ENCODE assay signal across 8 cellular contexts in genomic region chr5:127492854-127493738, GRCh38. TPM values are rescaled to one million over a fixed set of nuclear protein-coding genes. Genes with fewer than 3 reads are reported as not detected.
A peak's percentile ranks its signal among the peaks of the same experiment; 100 is the strongest.
DNase-seq lines count a peak whose midpoint lies in the region; ATAC-seq, FAIRE-seq and TF ChIP-seq lines count a peak whose summit lies in the region.

No MANE protein-coding gene starts in this region.

- H3K27ac Mint-ChIP-seq in GM23338: no peak overlapping the region

- H2BK120ac ChIP-seq in neuronal stem cell (ENCODE audit: low read depth, low read length): no peak overlapping the region

- CTCF ChIA-PET in endothelial cell of umbilical vein (lab: Charles Lee): interaction anchor here (0.6 to 5.2 kb wide), 85 partner anchors 8 to 1155 kb away, joined by 3 to 51 read pairs (median 4); partner anchors contain the start of genes MEGF10, PHAX and PRRC1

- peaks cover 12% of the 10 kb centered on the region; the same call in 2 of the 3 replicates for H3K9me3 Mint-ChIP-seq in GM23338

- H2AK5ac ChIP-seq in neuronal stem cell (ENCODE audit: low read depth, low read length): no peak overlapping the region

- H3K4me2 ChIP-seq in GM23338 (no peak overlapping the region), Karpas-422 (ENCODE audit: low read depth, low read length, poor library complexity, severe bottlenecking) (no peak overlapping the region), endothelial cell of umbilical vein (ENCODE audit: insufficient read depth, low read length) (no peak overlapping the region), neuronal stem cell (ENCODE audit: insufficient read depth, low read length, poor library complexity, severe bottlenecking) (no peak overlapping the region)

- no peak overlapping the region for H4K91ac ChIP-seq in neuronal stem cell (ENCODE audit: low read depth, low read length, poor library complexity)

- H3K4me3 Mint-ChIP-seq in GM23338: no peak overlapping the region

- H3K9me2 ChIP-seq in GM23338 (ENCODE audit: insufficient read depth) (no peaks in the 10 kb centered on the region), Karpas-422 (replicated peaks; ENCODE audit: insufficient read depth, low read length) (no peaks in the 10 kb centered on the region)

- H3K18ac ChIP-seq in neuronal stem cell (ENCODE audit: low read length): no peak overlapping the region

- no peak overlapping the region for H2AFZ ChIP-seq in GM23338
- H2AFZ ChIP-seq in Karpas-422 (ENCODE audit: low read length): no peak overlapping the region
- H2AFZ ChIP-seq in endothelial cell of umbilical vein (ENCODE audit: low read depth, low read length): no peak overlapping the region
- no peak overlapping the region for H2AFZ ChIP-seq in neuronal stem cell (ENCODE audit: low read length)

- H3K79me2 ChIP-seq in GM23338 (replicated peaks; ENCODE audit: insufficient read depth) (no peaks in the 10 kb centered on the region), Karpas-422 (ENCODE audit: low read length) (no peaks in the 10 kb centered on the region), endothelial cell of umbilical vein (ENCODE audit: control insufficient read depth, insufficient read depth, low read length) (no peaks in the 10 kb centered on the region)

- H3K4me3 ChIP-seq in left ventricle myocardium inferior (no peak overlapping the region), GM23338 (no peak overlapping the region), Karpas-422 (ENCODE audit: low read length) (no peak overlapping the region), endothelial cell of umbilical vein (replicated peaks in 1 of 3; ENCODE audit: insufficient read depth in 1 of 3, low read depth in 1 of 3, low read length in 3 of 3) (no peak overlapping the region), neuronal stem cell (ENCODE audit: low read length in 2 of 2) (no peak overlapping the region)
- H3K4me3 ChIP-seq in effector memory CD4-positive, alpha-beta T cell (ENCODE audit: insufficient read depth, low read depth, low read length, poor library complexity, severe bottlenecking): no peak overlapping the region

- H3K9me3 ChIP-seq in left ventricle myocardium inferior (replicated peaks) (no peaks in the 10 kb centered on the region), Karpas-422 (ENCODE audit: low read length) (no peaks in the 10 kb centered on the region), endothelial cell of umbilical vein (replicated peaks; ENCODE audit: control insufficient read depth, insufficient read depth, low read length) (no peaks in the 10 kb centered on the region), neuronal stem cell (replicated peaks in 1 of 2; ENCODE audit: control insufficient read depth in 2 of 2, insufficient read depth in 1 of 2, low read depth in 1 of 2, low read length in 2 of 2) (peaks cover 2 to 9% of the 10 kb centered on the region in 2 donors)
- H3K9me3 ChIP-seq in effector memory CD4-positive, alpha-beta T cell (ENCODE audit: control insufficient read depth, low read length): no peaks in the 10 kb centered on the region

- peaks cover 10% of the 10 kb centered on the region; the same call in 2 of the 3 replicates for H3K36me3 Mint-ChIP-seq in GM23338 (ENCODE audit: low read depth)

- H3K9me1 ChIP-seq in endothelial cell of umbilical vein (replicated peaks; ENCODE audit: control insufficient read depth, extremely low read depth, insufficient read depth, low read length): no peaks in the 10 kb centered on the region

- H3F3A ChIP-seq in GM23338 (replicated peaks; ENCODE audit: low read depth): no peaks in the 10 kb centered on the region

- no TSS peak for BruUV-seq in endothelial cell of umbilical vein (replicated peaks; lab: Mats Ljungman, UMichigan)

- H4K20me1 ChIP-seq in GM23338 (replicated peaks; ENCODE audit: insufficient read depth): no peaks in the 10 kb centered on the region
- no peaks in the 10 kb centered on the region for H4K20me1 ChIP-seq in Karpas-422 (ENCODE audit: insufficient read depth, low read depth, low read length)
- H4K20me1 ChIP-seq in endothelial cell of umbilical vein (replicated peaks; ENCODE audit: control insufficient read depth, extremely low read depth, insufficient read depth, low read length): no peaks in the 10 kb centered on the region

- H3K27ac ChIP-seq in left ventricle myocardium inferior (replicated peaks) (no peak overlapping the region), GM23338 (ENCODE audit: low read depth) (no peak overlapping the region), Karpas-422 (ENCODE audit: low read length) (no peak overlapping the region), endothelial cell of umbilical vein (ENCODE audit: insufficient read depth, low read depth, low read length) (no peak overlapping the region), neuronal stem cell (replicated peaks; ENCODE audit: low read length) (no peak overlapping the region)
- H3K27ac ChIP-seq in effector memory CD4-positive, alpha-beta T cell (ENCODE audit: insufficient read depth, low read length, poor library complexity, severe bottlenecking): no peak overlapping the region

- intact Hi-C loops in left ventricle myocardium inferior (cut with micrococcal nuclease): loop anchor here (5.0 kb wide), 1 partner anchor 206 kb away; no protein-coding TSS in a partner anchor
- intact Hi-C loops in left cardiac atrium (cut with DNase I): loop anchor here (5.0 kb wide), 2 partner anchors 201 to 656 kb away; partner anchors contain the start of gene MEGF10 (in 2 of the 2)
- intact Hi-C loops in endothelial cell of umbilical vein (cut with micrococcal nuclease): loop anchor here (1.0 to 10.0 kb wide), 6 partner anchors 179 to 836 kb away; partner anchors contain the start of gene MEGF10

- POLR2A ChIA-PET in endothelial cell of umbilical vein (lab: Charles Lee): no interaction called here

- H3K4me1 Mint-ChIP-seq in GM23338: no peaks in the 10 kb centered on the region

- no peak for TF ChIP-seq POLR2A in endothelial cell of umbilical vein (IDR thresholded peaks at IDR 0.05; ENCODE audit: low read depth, low read length)

- peak; percentile 71 for TF ChIP-seq CTCF in left ventricle myocardium inferior (IDR thresholded peaks at IDR 0.05; ENCODE audit: borderline replicate concordance)
- TF ChIP-seq CTCF in GM23338 (conservative IDR thresholded peaks at IDR 0.05; ENCODE audit: low read depth in 2 of 2): peak; percentile 63 to 100
- TF ChIP-seq CTCF in endothelial cell of umbilical vein (IDR thresholded peaks at IDR 0.05; ENCODE audit: extremely low read depth in 1 of 2, insufficient read depth in 1 of 2, low read depth in 1 of 2, low read length in 2 of 2): peak; percentile 47 to 54

- ATAC-seq in left cardiac atrium (no peak), GM23338 (no peak)

- WGBS in neuronal stem cell (ENCODE audit: extremely low coverage in 2 of 2, insufficient read length in 2 of 2, insufficient replicate concordance in 1 of 2), 2 donors: no CpG with 5 or more reads among the region's 3 CpGs

- H3K9ac ChIP-seq in Karpas-422 (ENCODE audit: low read length) (no peak overlapping the region), endothelial cell of umbilical vein (replicated peaks; ENCODE audit: extremely low read depth, insufficient read depth, low read length) (no peak overlapping the region), neuronal stem cell (ENCODE audit: low read depth, low read length, poor library complexity) (no peak overlapping the region)

- H3K36me3 ChIP-seq in left ventricle myocardium inferior (no peaks in the 10 kb centered on the region), GM23338 (ENCODE audit: insufficient read depth) (no peaks in the 10 kb centered on the region), Karpas-422 (ENCODE audit: insufficient read depth, low read length) (no peaks in the 10 kb centered on the region), endothelial cell of umbilical vein (ENCODE audit: control insufficient read depth in 2 of 2, extremely low read depth in 1 of 2, insufficient read depth in 2 of 2, low read length in 2 of 2) (no peaks in the 10 kb centered on the region), neuronal stem cell (replicated peaks in 1 of 2; ENCODE audit: control insufficient read depth in 2 of 2, insufficient read depth in 2 of 2, low read length in 2 of 2) (no peaks in the 10 kb centered on the region)
- H3K36me3 ChIP-seq in effector memory CD4-positive, alpha-beta T cell (ENCODE audit: control insufficient read depth, insufficient read depth, low read length): no peaks in the 10 kb centered on the region

- H4K8ac ChIP-seq in neuronal stem cell (ENCODE audit: low read depth, low read length): no peak overlapping the region

- dilution Hi-C loops in endothelial cell of umbilical vein (cut with MboI; ENCODE audit: extremely low pct_ligation_motif_present, low sequenced_read_pairs): no loop called here

- peak; percentile 8 for FAIRE-seq in endothelial cell of umbilical vein (lab: Jason Lieb, UNC)

- H2BK12ac ChIP-seq in neuronal stem cell (ENCODE audit: low read length): no peak overlapping the region

- H3K27me3 Mint-ChIP-seq in GM23338 (ENCODE audit: insufficient read depth, low read depth, poor library complexity): no peaks in the 10 kb centered on the region

- DNase-seq in left ventricle myocardium inferior (no peak), left cardiac atrium (no peak), GM23338 (ENCODE audit: low spot score) (peak; percentile 56), Karpas-422 (peak; percentile 74), RPMI8226 (peak; percentile 37), endothelial cell of umbilical vein (ENCODE audit: low read depth, low spot score) (peak; percentile 78), neuronal stem cell (ENCODE audit: low spot score) (peak; percentile 44)
- DNase-seq in effector memory CD4-positive, alpha-beta T cell: no peak

- H3K23ac ChIP-seq in neuronal stem cell (ENCODE audit: low read depth, low read length, poor library complexity): no peak overlapping the region

- no peaks in the 10 kb centered on the region for H3K79me1 ChIP-seq in neuronal stem cell (ENCODE audit: low read depth, low read length)

- H3K4ac ChIP-seq in neuronal stem cell (ENCODE audit: low read length): no peak overlapping the region

- no peak overlapping the region for H2BK15ac ChIP-seq in neuronal stem cell (ENCODE audit: low read length)

- no peak overlapping the region for H3K14ac ChIP-seq in neuronal stem cell (ENCODE audit: low read length)

- no peaks in the 10 kb centered on the region for H3K4me1 ChIP-seq in left ventricle myocardium inferior
- H3K4me1 ChIP-seq in GM23338 (ENCODE audit: insufficient read depth): no peaks in the 10 kb centered on the region
- H3K4me1 ChIP-seq in Karpas-422 (ENCODE audit: low read length): no peaks in the 10 kb centered on the region
- H3K4me1 ChIP-seq in endothelial cell of umbilical vein (ENCODE audit: control insufficient read depth, extremely low read depth, insufficient read depth, low read length): no peaks in the 10 kb centered on the region
- H3K4me1 ChIP-seq in neuronal stem cell (ENCODE audit: control insufficient read depth in 2 of 2, insufficient read depth in 1 of 2, low read depth in 1 of 2, low read length in 2 of 2): peaks cover 0 to 2% of the 10 kb centered on the region in 2 donors
- H3K4me1 ChIP-seq in effector memory CD4-positive, alpha-beta T cell (ENCODE audit: control insufficient read depth, insufficient read depth, low read length, poor library complexity, severe bottlenecking): no peaks in the 10 kb centered on the region

- no peak overlapping the region for H2BK5ac ChIP-seq in neuronal stem cell (ENCODE audit: low read length)

- H3K27me3 ChIP-seq in left ventricle myocardium inferior (ENCODE audit: low read depth): peaks cover 47% of the 10 kb centered on the region
- H3K27me3 ChIP-seq in GM23338 (ENCODE audit: insufficient read depth): no peaks in the 10 kb centered on the region
- H3K27me3 ChIP-seq in Karpas-422 (ENCODE audit: low read length): no peaks in the 10 kb centered on the region
- H3K27me3 ChIP-seq in endothelial cell of umbilical vein (ENCODE audit: control insufficient read depth in 2 of 2, insufficient read depth in 2 of 2, low read length in 2 of 2): peaks cover 6 to 31% of the 10 kb centered on the region in 2 experiments
- H3K27me3 ChIP-seq in neuronal stem cell (ENCODE audit: control insufficient read depth in 3 of 3, insufficient read depth in 3 of 3, low read depth in 1 of 3, low read length in 3 of 3): no peaks in the 10 kb centered on the region
- no peaks in the 10 kb centered on the region for H3K27me3 ChIP-seq in effector memory CD4-positive, alpha-beta T cell (replicated peaks; ENCODE audit: control insufficient read depth, insufficient read depth, low read length, poor library complexity, severe bottlenecking)

RNA-seq across cellular contexts. Expression of gene PRRC1, which starts 24.3 kb away (rescaled TPM):
- total RNA-seq in left ventricle myocardium inferior (19.6 TPM), left cardiac atrium (10 to 100 TPM; 28.3 to 41.2 TPM), endothelial cell of umbilical vein (72.7 and 77.6 TPM in 2 replicates)
- 64.7 and 65.8 TPM in 2 replicates for total RNA-seq in GM23338 (2014; rRNA removed; shearing (Covaris generic))
- polyA plus RNA-seq in GM23338 (2016; fragmentation: Nextera tagmentation; extraction: Ambion mirVana) (70.7 and 72.6 TPM in 2 replicates), endothelial cell of umbilical vein (64.4 and 65.8 TPM in 2 replicates)
- total RNA-seq in Karpas-422 (2014; rRNA removed; shearing (Covaris generic); ENCODE audit: low replicate concordance): 54.4 and 68.6 TPM in 2 replicates
- 37.4 and 39.0 TPM in 2 replicates for polyA plus RNA-seq in endothelial cell of umbilical vein (2011; cell fraction: cytosol; rRNA removed)
- polyA plus RNA-seq in endothelial cell of umbilical vein (2011; cell fraction: nucleus; rRNA removed): 63.1 and 66.2 TPM in 2 replicates
- 53.1 and 59.0 TPM in 2 replicates for polyA plus RNA-seq in endothelial cell of umbilical vein (2012)
- polyA minus RNA-seq in endothelial cell of umbilical vein: 244 and 267 TPM in 2 replicates
- 30.3 TPM for polyA minus RNA-seq in endothelial cell of umbilical vein (2011; cell fraction: cytosol; rRNA and poly(A)+ RNA removed)
- 73.1 and 114 TPM in 2 replicates for polyA minus RNA-seq in endothelial cell of umbilical vein (2011; cell fraction: nucleus; rRNA and poly(A)+ RNA removed)
- polyA plus RNA-seq in neuronal stem cell (2013, experiment 1 of 2): 51.5 TPM
- 48.9 TPM for polyA plus RNA-seq in neuronal stem cell (2013, experiment 2 of 2)

Comparison
In these comparisons a context has a peak if more than half of its experiments do, and no peak if none do; other contexts are left out.
1. DNase-seq: peak in GM23338 (single experiment), Karpas-422 (single experiment), RPMI8226 (single experiment), endothelial cell of umbilical vein (single experiment) and neuronal stem cell (single experiment); none in left ventricle myocardium inferior (single experiment), left cardiac atrium (single experiment) and effector memory CD4-positive, alpha-beta T cell (0 of 3).
2. Peak in every context shown above with its lines, with median percentiles within 50 percentile points of each other: CTCF ChIP-seq.